Comparison of ENCODE assay signal across 14 cellular contexts in genomic region chr21:38994014-38994413, GRCh38.
A peak's percentile ranks its signal among the peaks of the same experiment; 100 is the strongest.
DNase-seq lines count a peak whose midpoint lies in the region; ATAC-seq and TF ChIP-seq lines count a peak whose summit lies in the region.
"Had no signal": no experiment of that assay in that cellular context is flagged by ENCODE, and none has a peak within 500 bp of the region (broad histone marks: within the 10 kb centered on the region; RNA-seq: fewer than 3 reads in every experiment).

No MANE protein-coding gene starts in this region.

- H3K27ac Mint-ChIP-seq in brain, result peak overlapping the region in 3 of 5 experiments; percentile 33 to 79 (median 53)

- DNase-seq in DMS 273 treated with DMSO at 0.1 percent for 48 hours (lab: John Stamatoyannopoulos, UW), result no peak
- DNase-seq in posterior cingulate gyrus, result no peak
- DNase-seq in GM13977 (ENCODE audit: low spot score), result no peak
- DNase-seq: activated effector memory CD4-positive, alpha-beta T cell treated with Interleukin-2 at 50 U/mL for 16 hours; anterior cingulate cortex; NCI-H1105 treated with DMSO at 0.1 percent for 48 hours; stimulated activated naive CD4-positive, alpha-beta T cell; WERI-Rb-1 had no signal

- no peak overlapping the region for H3K27ac ChIP-seq in BLaER1 treated with 17β-estradiol and CSF1 and Interleukin-3, amounts not matched to agents 10 nM and 100 nM
- H3K27ac ChIP-seq in layer of hippocampus (ENCODE audit: low read depth, low read length), result peak overlapping the region; percentile 21
- H3K27ac ChIP-seq in skeletal muscle tissue (ENCODE audit: low read depth, low read length), result peak overlapping the region; percentile 20
- H3K27ac ChIP-seq: SK-N-MC, WERI-Rb-1 had no signal

- H3K4me3 ChIP-seq in BLaER1 treated with 17β-estradiol and CSF1 and Interleukin-3, amounts not matched to agents 10 nM and 100 nM, result no peak overlapping the region
- H3K4me3 ChIP-seq in skeletal muscle tissue (ENCODE audit: low read length in 3 of 3), result peak overlapping the region in 1 of 3 donors; percentile 3
- H3K4me3 ChIP-seq: SK-N-MC had no signal

- H4K20me1 ChIP-seq in BLaER1 treated with 17β-estradiol and CSF1 and Interleukin-3, amounts not matched to agents 10 nM and 100 nM, result no peaks in the 10 kb centered on the region

- H3K27me3 ChIP-seq in BLaER1 treated with 17β-estradiol and CSF1 and Interleukin-3, amounts not matched to agents 10 nM and 100 nM, result peaks cover 0 to 40% (median 0%) of the 10 kb centered on the region in 11 experiments; a peak in 8 of 22 replicates
- H3K27me3 ChIP-seq in layer of hippocampus (ENCODE audit: control insufficient read depth, insufficient read depth, low read length) (no peaks in the 10 kb centered on the region), skeletal muscle tissue (ENCODE audit: control insufficient read depth in 3 of 3, insufficient read depth in 3 of 3, low read length in 3 of 3) (no peaks in the 10 kb centered on the region)

- no peaks in the 10 kb centered on the region for H3K36me3 ChIP-seq in BLaER1 treated with 17β-estradiol and CSF1 and Interleukin-3, amounts not matched to agents 10 nM and 100 nM
- no peaks in the 10 kb centered on the region for H3K36me3 ChIP-seq in skeletal muscle tissue (ENCODE audit: control insufficient read depth in 3 of 3, insufficient read depth in 3 of 3, low read length in 3 of 3)
- H3K36me3 ChIP-seq: WERI-Rb-1 had no signal

- in situ Hi-C loops in GM13977 (cut with MboI; ENCODE audit: low pct_unique_long_range_greater_than_20kb, low sequenced_read_pairs, unreplicated experiment), result no loop called here

- peak overlapping the region; percentile 8 to 99 (median 60); a peak in 18 of 22 replicates for H3K4me2 ChIP-seq in BLaER1 treated with 17β-estradiol and CSF1 and Interleukin-3, amounts not matched to agents 10 nM and 100 nM

- no peak for TF ChIP-seq CTCF in brain (conservative IDR thresholded peaks at IDR 0.05)
- no peak for TF ChIP-seq CTCF in GM13977 (IDR thresholded peaks at IDR 0.05; ENCODE audit: extremely low read depth, insufficient read depth, missing control alignments)

- H3K9ac ChIP-seq in BLaER1 treated with 17β-estradiol and CSF1 and Interleukin-3, amounts not matched to agents 10 nM and 100 nM, result no peak overlapping the region
- H3K9ac ChIP-seq in skeletal muscle tissue (ENCODE audit: low read depth in 1 of 3, low read length in 3 of 3), result peak overlapping the region in 1 of 3 donors; percentile 54

- H3K4me1 ChIP-seq in BLaER1 treated with 17β-estradiol and CSF1 and Interleukin-3, amounts not matched to agents 10 nM and 100 nM, result peaks cover 60 to 100% (median 92%) of the 10 kb centered on the region in 10 experiments
- H3K4me1 ChIP-seq in skeletal muscle tissue (ENCODE audit: control insufficient read depth in 3 of 3, insufficient read depth in 3 of 3, low read length in 3 of 3), result peaks cover 41 to 71% (median 52%) of the 10 kb centered on the region in 3 donors

- H3K36me3 Mint-ChIP-seq in brain, result no peaks in the 10 kb centered on the region

- H3K27me3 Mint-ChIP-seq in brain, result peaks cover 3% of the 10 kb centered on the region

- no peak overlapping the region for H3K4me3 Mint-ChIP-seq in brain

- H3K9me3 Mint-ChIP-seq in brain, result peaks cover 0 to 7% (median 0%) of the 10 kb centered on the region in 5 experiments

- peaks cover 60% of the 10 kb centered on the region for H3K4me1 Mint-ChIP-seq in brain

- no peaks in the 10 kb centered on the region for H3K9me3 ChIP-seq in BLaER1 treated with 17β-estradiol and CSF1 and Interleukin-3, amounts not matched to agents 10 nM and 100 nM (replicated peaks in 1 of 11)
- H3K9me3 ChIP-seq in skeletal muscle tissue (ENCODE audit: control insufficient read depth in 3 of 3, low read length in 3 of 3), result no peaks in the 10 kb centered on the region

- no peak for ATAC-seq in HG03520 (IDR thresholded peaks at IDR 0.05; ENCODE audit: unreplicated experiment)

- intact Hi-C loops in posterior cingulate gyrus (cut with DNase I), result no loop called here

Comparison
In these comparisons a context has a peak if more than half of its experiments do, and no peak if none do; other contexts are left out.
1. H3K27ac ChIP-seq: peak in layer of hippocampus (single experiment) and skeletal muscle tissue (single experiment); none in BLaER1 treated with 17β-estradiol and CSF1 and Interleukin-3, amounts not matched to agents 10 nM and 100 nM (0 of 11).